Comparison of ENCODE assay signal across 1 cellular context in the genomic region with DNA sequence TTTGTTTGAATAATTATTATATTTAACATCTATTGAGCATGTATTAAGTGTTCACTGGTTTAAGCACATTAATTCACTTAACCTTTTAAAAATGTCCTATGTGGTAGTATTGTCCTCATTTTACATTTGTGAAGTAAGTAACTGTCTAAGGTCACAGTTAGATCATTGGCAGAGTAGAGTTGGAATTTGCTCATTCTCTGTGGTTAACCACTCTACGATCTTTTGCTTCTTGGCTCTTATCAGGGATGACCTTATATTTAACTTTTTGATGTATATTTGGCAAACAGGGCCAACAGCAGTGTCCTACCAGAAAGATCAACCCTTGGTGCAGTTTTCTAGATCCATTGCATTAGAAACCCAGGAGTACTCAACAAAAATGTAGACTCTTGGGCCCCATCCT.
TF ChIP-seq lines count a peak whose summit lies in the region.

No MANE protein-coding gene starts in this region.

TF ChIP-seq in IMR-90, 13 proteins besides CTCF, POLR2A, EP300 and RAD21 (continued from another document):
- TF ChIP-seq MAZ (IDR thresholded peaks at IDR 0.05; ENCODE audit: borderline replicate concordance, low read depth, low read length), result no peak
- TF ChIP-seq CEBPB (IDR thresholded peaks at IDR 0.05; ENCODE audit: low read depth, low read length), result no peak
- TF ChIP-seq SMC3 (IDR thresholded peaks at IDR 0.05; ENCODE audit: low read depth, low read length), result no peak
- TF ChIP-seq FOS (IDR thresholded peaks at IDR 0.05; ENCODE audit: low read depth, low read length), result no peak
- TF ChIP-seq, protein P1, sequence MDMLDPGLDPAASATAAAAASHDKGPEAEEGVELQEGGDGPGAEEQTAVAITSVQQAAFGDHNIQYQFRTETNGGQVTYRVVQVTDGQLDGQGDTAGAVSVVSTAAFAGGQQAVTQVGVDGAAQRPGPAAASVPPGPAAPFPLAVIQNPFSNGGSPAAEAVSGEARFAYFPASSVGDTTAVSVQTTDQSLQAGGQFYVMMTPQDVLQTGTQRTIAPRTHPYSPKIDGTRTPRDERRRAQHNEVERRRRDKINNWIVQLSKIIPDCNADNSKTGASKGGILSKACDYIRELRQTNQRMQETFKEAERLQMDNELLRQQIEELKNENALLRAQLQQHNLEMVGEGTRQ (IDR thresholded peaks at IDR 0.05; ENCODE audit: low read depth, low read length), result no peak
- no peak for TF ChIP-seq RFX5 (IDR thresholded peaks at IDR 0.05; ENCODE audit: low read depth, low read length)
- no peak for TF ChIP-seq RCOR1 (IDR thresholded peaks at IDR 0.05; ENCODE audit: insufficient replicate concordance, low read length)
TF ChIP-seq in IMR-90: peak in this region for 0.
